ENCODE assay signal across 10 cellular contexts in genomic region chr11:35390737-35391682, GRCh38. TPM values are rescaled to one million over a fixed set of nuclear protein-coding genes. Genes with fewer than 3 reads are reported as not detected.
DNase-seq lines count a peak whose midpoint lies in the region; ATAC-seq and TF ChIP-seq lines count a peak whose summit lies in the region.
"Had no signal": no experiment of that assay in that cellular context is flagged by ENCODE, and none has a peak within 500 bp of the region (broad histone marks: within the 10 kb centered on the region; RNA-seq: fewer than 3 reads in every experiment).

No MANE protein-coding gene starts in this region.

- H2AFZ ChIP-seq in hepatocyte: no peak overlapping the region

- no peak overlapping the region for H3K4me2 ChIP-seq in hepatocyte

- H3K36me3 ChIP-seq in hepatocyte (replicated peaks; ENCODE audit: insufficient read depth, low read depth): no peaks in the 10 kb centered on the region

- no peak for TF ChIP-seq CTCF in hepatocyte (IDR thresholded peaks at IDR 0.05; ENCODE audit: poor library complexity)

- H3K4me3 ChIP-seq in hepatocyte: no peak overlapping the region

- H3K9me3 ChIP-seq in hepatocyte (ENCODE audit: low read depth): no peaks in the 10 kb centered on the region

- no peak overlapping the region for H3K27ac ChIP-seq in hepatocyte
- H3K27ac ChIP-seq in caudate nucleus (ENCODE audit: low read depth, low read length): no peak overlapping the region
- H3K27ac ChIP-seq: KMS-11 had no signal

- no peaks in the 10 kb centered on the region for H4K20me1 ChIP-seq in hepatocyte (ENCODE audit: insufficient read depth, poor library complexity, severe bottlenecking)

- H3K79me2 ChIP-seq in hepatocyte: no peaks in the 10 kb centered on the region

- WGBS in hepatocyte (ENCODE audit: low lambda C conversion rate, missing lambda C conversion rate): 80% methylated on average over 13 of the region's 13 CpGs

- H3K9me2 ChIP-seq in hepatocyte (replicated peaks; ENCODE audit: insufficient read depth): no peaks in the 10 kb centered on the region

- ATAC-seq in GM21367 (IDR thresholded peaks at IDR 0.05; ENCODE audit: unreplicated experiment) (peak; percentile 85), HG03521 (IDR thresholded peaks at IDR 0.05; ENCODE audit: unreplicated experiment) (peak; percentile 82)

- no peaks in the 10 kb centered on the region for H3K4me1 ChIP-seq in hepatocyte (ENCODE audit: insufficient read depth)

- DNase-seq in DMS79 (lab: John Stamatoyannopoulos, UW): peak; percentile 69
- DNase-seq in activated CD4-positive, alpha-beta T cell treated with anti-CD3 and anti-CD28 coated beads for 4 hours: peak; percentile 35 to 52
- peak; percentile 72 for DNase-seq in hepatocyte (ENCODE audit: low spot score)
- DNase-seq in hippocampal formation (lab: John Stamatoyannopoulos, UW): no peak
- no peak for DNase-seq in caudate nucleus (lab: John Stamatoyannopoulos, UW)
- DNase-seq in DMS114 treated with DMSO at 0.1 percent for 48 hours (lab: John Stamatoyannopoulos, UW; ENCODE audit: unreplicated experiment): no peak

- no peaks in the 10 kb centered on the region for H3K27me3 ChIP-seq in hepatocyte

RNA-seq across cellular contexts. Expression of gene SLC1A2, which starts 28.3 kb away (rescaled TPM):
- total RNA-seq in hepatocyte: 0.84 and 2.9 TPM in 2 replicates
- polyA plus RNA-seq in hepatocyte: 0.59 TPM in 1 of 2 replicates, not detected in the other
- total RNA-seq: kidney epithelial cell had no signal

Comparison
In these comparisons a context has a peak if more than half of its experiments do, and no peak if none do; other contexts are left out.
1. DNase-seq: peak in DMS79 (single experiment), activated CD4-positive, alpha-beta T cell treated with anti-CD3 and anti-CD28 coated beads for 4 hours (2 of 2) and hepatocyte (single experiment); none in hippocampal formation (0 of 2), caudate nucleus (0 of 61) and DMS114 treated with DMSO at 0.1 percent for 48 hours (single experiment).